Comparison of ENCODE assay signal across 1 cellular context in the genomic region with DNA sequence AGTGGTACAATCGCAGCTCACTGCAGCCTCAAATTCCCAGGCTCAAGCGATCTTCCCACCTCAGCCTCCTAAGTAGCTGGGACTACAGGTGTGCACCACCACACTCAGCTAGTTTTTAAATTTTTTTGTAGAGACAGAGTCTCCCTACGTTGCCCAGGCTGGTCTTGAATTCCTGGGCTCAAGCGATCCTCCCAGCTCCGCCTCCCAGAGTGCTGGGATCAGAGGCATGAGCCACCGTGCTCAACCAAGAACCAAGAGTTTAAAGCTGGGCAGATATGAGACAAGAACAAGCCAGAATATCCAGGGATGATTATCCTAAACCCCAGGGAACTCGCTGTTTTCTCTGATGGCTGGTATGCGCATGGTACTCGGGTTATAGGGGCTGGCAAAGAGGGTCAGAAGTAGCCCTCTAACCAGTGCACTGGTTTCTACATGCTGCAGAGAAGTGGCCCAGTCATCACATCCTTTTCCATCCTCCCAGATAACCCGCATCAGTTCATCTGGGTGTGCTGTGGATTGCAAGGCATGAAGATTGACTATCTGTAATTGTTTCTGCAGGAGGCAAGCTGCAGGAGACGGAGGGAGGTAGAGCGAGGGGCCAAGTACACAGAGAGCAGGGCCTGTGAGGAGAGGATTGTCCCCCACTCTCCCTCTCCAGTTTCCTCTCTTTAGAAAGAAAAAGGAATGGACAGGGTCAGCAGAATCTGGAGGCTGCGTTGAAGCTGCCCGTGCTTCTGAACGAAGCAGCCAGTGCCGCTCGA.
TF ChIP-seq lines count a peak whose summit lies in the region.

No MANE protein-coding gene starts in this region.

TF ChIP-seq in HepG2, 621 proteins besides CTCF, POLR2A, EP300 and RAD21 (continues in another document):
- TF ChIP-seq GATAD2A (CRISPR knock-in tag; IDR thresholded peaks at IDR 0.05) (no peak), HIVEP1 (CRISPR knock-in tag; IDR thresholded peaks at IDR 0.05) (peak; percentile 28; the same call in 1 of the 2 replicates), ZFX (CRISPR knock-in tag; IDR thresholded peaks at IDR 0.05; ENCODE audit: low read depth) (peak; percentile 46; the same call in 1 of the 2 replicates), HOXA5 (CRISPR knock-in tag; IDR thresholded peaks at IDR 0.05) (0 out of 2 replicates have a peak, but pooled peaks have one; percentile 6), GMEB1 (CRISPR knock-in tag; IDR thresholded peaks at IDR 0.05; ENCODE audit: borderline replicate concordance) (no peak), KLF16 (CRISPR knock-in tag; IDR thresholded peaks at IDR 0.05) (peak in 1 of 2 experiments; percentile 15; a peak in 1 of 4 replicates), CCAR2 (optimal IDR thresholded peaks at IDR 0.05; ENCODE audit: low read depth, low read length) (no peak), POLR2AphosphoS2 (IDR thresholded peaks at IDR 0.05; ENCODE audit: low read depth, low read length) (no peak), MEIS1 (CRISPR knock-in tag; IDR thresholded peaks at IDR 0.05; ENCODE audit: borderline replicate concordance) (no peak), ZC3H13 (CRISPR knock-in tag; IDR thresholded peaks at IDR 0.05) (no peak), MXD3 (CRISPR knock-in tag; IDR thresholded peaks at IDR 0.05) (0 out of 2 replicates have a peak, but pooled peaks have one; percentile 31), FOXJ3 (CRISPR knock-in tag; IDR thresholded peaks at IDR 0.05; ENCODE audit: borderline replicate concordance) (no peak), SMC3 (IDR thresholded peaks at IDR 0.05; ENCODE audit: low read length) (no peak), ZNF256 (CRISPR knock-in tag; conservative IDR thresholded peaks at IDR 0.05) (no peak), ZNF224 (CRISPR knock-in tag; IDR thresholded peaks at IDR 0.05) (0 out of 2 replicates have a peak, but pooled peaks have one; percentile 59), SPEN (CRISPR knock-in tag; IDR thresholded peaks at IDR 0.05; ENCODE audit: low read depth) (0 out of 2 replicates have a peak, but pooled peaks have one; percentile 26), ZNF598 (CRISPR knock-in tag; IDR thresholded peaks at IDR 0.05; ENCODE audit: borderline replicate concordance) (no peak), ZBTB33 (CRISPR knock-in tag; IDR thresholded peaks at IDR 0.05) (no peak), JDP2 (CRISPR knock-in tag; IDR thresholded peaks at IDR 0.05; ENCODE audit: borderline replicate concordance) (no peak), YEATS2 (CRISPR knock-in tag; IDR thresholded peaks at IDR 0.05; ENCODE audit: borderline replicate concordance) (no peak), GABPA (IDR thresholded peaks at IDR 0.05; ENCODE audit: low read depth, low read length) (no peak), GABPA (CRISPR knock-in tag; IDR thresholded peaks at IDR 0.05; ENCODE audit: low read depth) (no peak), ZMYM4 (CRISPR knock-in tag; IDR thresholded peaks at IDR 0.05) (no peak), KLF6 (CRISPR knock-in tag; IDR thresholded peaks at IDR 0.05) (no peak), NRL (CRISPR knock-in tag; IDR thresholded peaks at IDR 0.05; ENCODE audit: borderline replicate concordance) (peak; percentile 44; the same call in 1 of the 2 replicates), ZNF350 (CRISPR knock-in tag; IDR thresholded peaks at IDR 0.05; ENCODE audit: borderline replicate concordance, low read depth) (peak; percentile 16; the same call in 1 of the 2 replicates), ZNF563 (CRISPR knock-in tag; IDR thresholded peaks at IDR 0.05) (no peak), SYNCRIP (IDR thresholded peaks at IDR 0.05; ENCODE audit: insufficient read depth, low read depth, low read length) (no peak), ZFY (CRISPR knock-in tag; IDR thresholded peaks at IDR 0.05) (no peak; the same call in none of the 2 replicates), ZNF281 (CRISPR knock-in tag; IDR thresholded peaks at IDR 0.05; ENCODE audit: borderline replicate concordance) (no peak), SALL1 (CRISPR knock-in tag; IDR thresholded peaks at IDR 0.05) (no peak), ZNF678 (CRISPR knock-in tag; IDR thresholded peaks at IDR 0.05) (no peak), ZNF781 (CRISPR knock-in tag; IDR thresholded peaks at IDR 0.05; ENCODE audit: borderline replicate concordance, not compliant biosample characterization) (no peak), HOXD1 (CRISPR knock-in tag; IDR thresholded peaks at IDR 0.05) (no peak), ZNF773 (CRISPR knock-in tag; IDR thresholded peaks at IDR 0.05; ENCODE audit: borderline replicate concordance) (no peak), AHR (CRISPR knock-in tag; IDR thresholded peaks at IDR 0.05) (no peak), ZNF569 (CRISPR knock-in tag; IDR thresholded peaks at IDR 0.05; ENCODE audit: borderline replicate concordance) (no peak), NR0B2 (CRISPR knock-in tag; IDR thresholded peaks at IDR 0.05) (0 out of 2 replicates have a peak, but pooled peaks have one; percentile 19), POLR2G (IDR thresholded peaks at IDR 0.05; ENCODE audit: low read depth, low read length) (no peak), KDM5B (CRISPR knock-in tag; IDR thresholded peaks at IDR 0.05; ENCODE audit: borderline replicate concordance) (0 out of 2 replicates have a peak, but pooled peaks have one; percentile 5), PLRG1 (conservative IDR thresholded peaks at IDR 0.05) (no peak), MIER3 (CRISPR knock-in tag; IDR thresholded peaks at IDR 0.05; ENCODE audit: borderline replicate concordance) (no peak), ZNF556 (CRISPR knock-in tag; IDR thresholded peaks at IDR 0.05; ENCODE audit: borderline replicate concordance) (0 out of 2 replicates have a peak, but pooled peaks have one; percentile 21), ISL2 (CRISPR knock-in tag; IDR thresholded peaks at IDR 0.05) (no peak), ZSCAN29 (CRISPR knock-in tag; conservative IDR thresholded peaks at IDR 0.05) (0 out of 2 replicates have a peak, but pooled peaks have one; percentile 56), ZBTB10 (CRISPR knock-in tag; IDR thresholded peaks at IDR 0.05; ENCODE audit: borderline replicate concordance) (no peak), EEA1 (CRISPR knock-in tag; IDR thresholded peaks at IDR 0.05; ENCODE audit: borderline replicate concordance) (no peak), SOX5 (CRISPR knock-in tag; IDR thresholded peaks at IDR 0.05; ENCODE audit: borderline replicate concordance) (no peak), FOXO1 (CRISPR knock-in tag; IDR thresholded peaks at IDR 0.05) (no peak), ZNF891 (CRISPR knock-in tag; IDR thresholded peaks at IDR 0.05) (peak; percentile 27; the same call in 1 of the 2 replicates)
- TF ChIP-seq, protein P1, sequence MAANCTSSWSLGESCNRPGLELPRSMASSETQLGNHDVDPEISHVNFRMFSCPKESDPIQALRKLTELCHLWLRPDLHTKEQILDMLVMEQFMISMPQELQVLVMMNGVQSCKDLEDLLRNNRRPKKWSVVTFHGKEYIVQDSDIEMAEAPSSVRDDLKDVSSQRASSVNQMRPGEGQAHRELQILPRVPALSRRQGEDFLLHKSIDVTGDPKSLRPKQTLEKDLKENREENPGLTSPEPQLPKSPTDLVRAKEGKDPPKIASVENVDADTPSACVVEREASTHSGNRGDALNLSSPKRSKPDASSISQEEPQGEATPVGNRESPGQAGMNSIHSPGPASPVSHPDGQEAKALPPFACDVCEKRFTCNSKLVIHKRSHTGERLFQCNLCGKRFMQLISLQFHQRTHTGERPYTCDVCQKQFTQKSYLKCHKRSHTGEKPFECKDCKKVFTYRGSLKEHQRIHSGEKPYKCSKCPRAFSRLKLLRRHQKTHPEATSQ (CRISPR knock-in tag; IDR thresholded peaks at IDR 0.05; ENCODE audit: borderline replicate concordance), result no peak
- TF ChIP-seq, protein P2, sequence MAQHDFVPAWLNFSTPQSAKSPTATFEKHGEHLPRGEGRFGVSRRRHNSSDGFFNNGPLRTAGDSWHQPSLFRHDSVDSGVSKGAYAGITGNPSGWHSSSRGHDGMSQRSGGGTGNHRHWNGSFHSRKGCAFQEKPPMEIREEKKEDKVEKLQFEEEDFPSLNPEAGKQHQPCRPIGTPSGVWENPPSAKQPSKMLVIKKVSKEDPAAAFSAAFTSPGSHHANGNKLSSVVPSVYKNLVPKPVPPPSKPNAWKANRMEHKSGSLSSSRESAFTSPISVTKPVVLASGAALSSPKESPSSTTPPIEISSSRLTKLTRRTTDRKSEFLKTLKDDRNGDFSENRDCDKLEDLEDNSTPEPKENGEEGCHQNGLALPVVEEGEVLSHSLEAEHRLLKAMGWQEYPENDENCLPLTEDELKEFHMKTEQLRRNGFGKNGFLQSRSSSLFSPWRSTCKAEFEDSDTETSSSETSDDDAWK (CRISPR knock-in tag; IDR thresholded peaks at IDR 0.05), result no peak
- TF ChIP-seq, protein P3, sequence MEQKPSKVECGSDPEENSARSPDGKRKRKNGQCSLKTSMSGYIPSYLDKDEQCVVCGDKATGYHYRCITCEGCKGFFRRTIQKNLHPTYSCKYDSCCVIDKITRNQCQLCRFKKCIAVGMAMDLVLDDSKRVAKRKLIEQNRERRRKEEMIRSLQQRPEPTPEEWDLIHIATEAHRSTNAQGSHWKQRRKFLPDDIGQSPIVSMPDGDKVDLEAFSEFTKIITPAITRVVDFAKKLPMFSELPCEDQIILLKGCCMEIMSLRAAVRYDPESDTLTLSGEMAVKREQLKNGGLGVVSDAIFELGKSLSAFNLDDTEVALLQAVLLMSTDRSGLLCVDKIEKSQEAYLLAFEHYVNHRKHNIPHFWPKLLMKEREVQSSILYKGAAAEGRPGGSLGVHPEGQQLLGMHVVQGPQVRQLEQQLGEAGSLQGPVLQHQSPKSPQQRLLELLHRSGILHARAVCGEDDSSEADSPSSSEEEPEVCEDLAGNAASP (CRISPR knock-in tag; IDR thresholded peaks at IDR 0.05; ENCODE audit: borderline replicate concordance), result no peak
